1 cellular context compared by ENCODE assay signal in genomic region chr2:26702025-26702424, GRCh38.
TF ChIP-seq lines count a peak whose summit lies in the region.

No MANE protein-coding gene starts in this region.

TF ChIP-seq in SK-N-SH, 30 proteins besides CTCF, POLR2A, EP300 and RAD21 (continued from another document):
- TF ChIP-seq, protein P1, sequence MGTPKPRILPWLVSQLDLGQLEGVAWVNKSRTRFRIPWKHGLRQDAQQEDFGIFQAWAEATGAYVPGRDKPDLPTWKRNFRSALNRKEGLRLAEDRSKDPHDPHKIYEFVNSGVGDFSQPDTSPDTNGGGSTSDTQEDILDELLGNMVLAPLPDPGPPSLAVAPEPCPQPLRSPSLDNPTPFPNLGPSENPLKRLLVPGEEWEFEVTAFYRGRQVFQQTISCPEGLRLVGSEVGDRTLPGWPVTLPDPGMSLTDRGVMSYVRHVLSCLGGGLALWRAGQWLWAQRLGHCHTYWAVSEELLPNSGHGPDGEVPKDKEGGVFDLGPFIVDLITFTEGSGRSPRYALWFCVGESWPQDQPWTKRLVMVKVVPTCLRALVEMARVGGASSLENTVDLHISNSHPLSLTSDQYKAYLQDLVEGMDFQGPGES (IDR thresholded peaks at IDR 0.05; ENCODE audit: low read depth, low read length): no peak
- TF ChIP-seq YY1 (IDR thresholded peaks at IDR 0.05; ENCODE audit: low read depth) (no peak), FOXM1 (IDR thresholded peaks at IDR 0.05; ENCODE audit: low read depth) (no peak), ZBTB33 (IDR thresholded peaks at IDR 0.05; ENCODE audit: borderline replicate concordance, low read depth) (no peak), JUND (IDR thresholded peaks at IDR 0.05) (no peak), SMC3 (IDR thresholded peaks at IDR 0.05; ENCODE audit: low read depth, low read length) (peak; percentile 29; the same call in 1 of the 2 replicates), NRF1 (IDR thresholded peaks at IDR 0.05; ENCODE audit: low read depth, low read length) (no peak), FOSL2 (IDR thresholded peaks at IDR 0.05; ENCODE audit: borderline replicate concordance, low read depth) (no peak), TAF1 (IDR thresholded peaks at IDR 0.05; ENCODE audit: borderline replicate concordance, low read depth, low read length) (no peak), CHD2 (IDR thresholded peaks at IDR 0.05; ENCODE audit: low read length, partially characterized antibody) (peak; percentile 93), SIN3A (IDR thresholded peaks at IDR 0.05; ENCODE audit: borderline replicate concordance, low read depth, low read length) (no peak), POLR2AphosphoS5 (IDR thresholded peaks at IDR 0.05; ENCODE audit: low read depth, low read length) (no peak), MXI1 (IDR thresholded peaks at IDR 0.05; ENCODE audit: low read depth, low read length) (peak; percentile 96), TEAD4 (IDR thresholded peaks at IDR 0.05; ENCODE audit: borderline replicate concordance, insufficient read depth) (no peak), RXRA (IDR thresholded peaks at IDR 0.05; ENCODE audit: borderline replicate concordance, low read depth) (no peak), RCOR1 (IDR thresholded peaks at IDR 0.05; ENCODE audit: low read length) (peak; percentile 99), ELF1 (IDR thresholded peaks at IDR 0.05) (no peak), EZH2phosphoT487 (IDR thresholded peaks at IDR 0.05; ENCODE audit: borderline replicate concordance, low read depth) (no peak), USF2 (IDR thresholded peaks at IDR 0.05; ENCODE audit: borderline replicate concordance, low read depth, low read length) (peak; percentile 21; the same call in 1 of the 2 replicates), NFIC (IDR thresholded peaks at IDR 0.05; ENCODE audit: borderline replicate concordance) (no peak), GABPA (IDR thresholded peaks at IDR 0.05; ENCODE audit: low read depth) (no peak), TCF12 (IDR thresholded peaks at IDR 0.05) (peak; percentile 46; the same call in 1 of the 2 replicates), RFX5 (IDR thresholded peaks at IDR 0.05; ENCODE audit: low read length) (no peak), USF1 (IDR thresholded peaks at IDR 0.05; ENCODE audit: borderline replicate concordance, low read depth) (peak; percentile 34; the same call in 1 of the 2 replicates), MEF2A (IDR thresholded peaks at IDR 0.05; ENCODE audit: borderline replicate concordance, low read depth) (no peak), FOXJ3 (CRISPR knock-in tag; IDR thresholded peaks at IDR 0.05) (peak; percentile 98), GATA2 (CRISPR knock-in tag; IDR thresholded peaks at IDR 0.05) (peak; percentile 100)
- TF ChIP-seq, protein P2, sequence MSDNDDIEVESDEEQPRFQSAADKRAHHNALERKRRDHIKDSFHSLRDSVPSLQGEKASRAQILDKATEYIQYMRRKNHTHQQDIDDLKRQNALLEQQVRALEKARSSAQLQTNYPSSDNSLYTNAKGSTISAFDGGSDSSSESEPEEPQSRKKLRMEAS (IDR thresholded peaks at IDR 0.05; ENCODE audit: low read depth): no peak
- TF ChIP-seq, protein P3, sequence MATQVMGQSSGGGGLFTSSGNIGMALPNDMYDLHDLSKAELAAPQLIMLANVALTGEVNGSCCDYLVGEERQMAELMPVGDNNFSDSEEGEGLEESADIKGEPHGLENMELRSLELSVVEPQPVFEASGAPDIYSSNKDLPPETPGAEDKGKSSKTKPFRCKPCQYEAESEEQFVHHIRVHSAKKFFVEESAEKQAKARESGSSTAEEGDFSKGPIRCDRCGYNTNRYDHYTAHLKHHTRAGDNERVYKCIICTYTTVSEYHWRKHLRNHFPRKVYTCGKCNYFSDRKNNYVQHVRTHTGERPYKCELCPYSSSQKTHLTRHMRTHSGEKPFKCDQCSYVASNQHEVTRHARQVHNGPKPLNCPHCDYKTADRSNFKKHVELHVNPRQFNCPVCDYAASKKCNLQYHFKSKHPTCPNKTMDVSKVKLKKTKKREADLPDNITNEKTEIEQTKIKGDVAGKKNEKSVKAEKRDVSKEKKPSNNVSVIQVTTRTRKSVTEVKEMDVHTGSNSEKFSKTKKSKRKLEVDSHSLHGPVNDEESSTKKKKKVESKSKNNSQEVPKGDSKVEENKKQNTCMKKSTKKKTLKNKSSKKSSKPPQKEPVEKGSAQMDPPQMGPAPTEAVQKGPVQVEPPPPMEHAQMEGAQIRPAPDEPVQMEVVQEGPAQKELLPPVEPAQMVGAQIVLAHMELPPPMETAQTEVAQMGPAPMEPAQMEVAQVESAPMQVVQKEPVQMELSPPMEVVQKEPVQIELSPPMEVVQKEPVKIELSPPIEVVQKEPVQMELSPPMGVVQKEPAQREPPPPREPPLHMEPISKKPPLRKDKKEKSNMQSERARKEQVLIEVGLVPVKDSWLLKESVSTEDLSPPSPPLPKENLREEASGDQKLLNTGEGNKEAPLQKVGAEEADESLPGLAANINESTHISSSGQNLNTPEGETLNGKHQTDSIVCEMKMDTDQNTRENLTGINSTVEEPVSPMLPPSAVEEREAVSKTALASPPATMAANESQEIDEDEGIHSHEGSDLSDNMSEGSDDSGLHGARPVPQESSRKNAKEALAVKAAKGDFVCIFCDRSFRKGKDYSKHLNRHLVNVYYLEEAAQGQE (IDR thresholded peaks at IDR 0.05; ENCODE audit: low read depth, low read length): no peak
